14 cellular contexts compared by ENCODE assay signal in the genomic region with DNA sequence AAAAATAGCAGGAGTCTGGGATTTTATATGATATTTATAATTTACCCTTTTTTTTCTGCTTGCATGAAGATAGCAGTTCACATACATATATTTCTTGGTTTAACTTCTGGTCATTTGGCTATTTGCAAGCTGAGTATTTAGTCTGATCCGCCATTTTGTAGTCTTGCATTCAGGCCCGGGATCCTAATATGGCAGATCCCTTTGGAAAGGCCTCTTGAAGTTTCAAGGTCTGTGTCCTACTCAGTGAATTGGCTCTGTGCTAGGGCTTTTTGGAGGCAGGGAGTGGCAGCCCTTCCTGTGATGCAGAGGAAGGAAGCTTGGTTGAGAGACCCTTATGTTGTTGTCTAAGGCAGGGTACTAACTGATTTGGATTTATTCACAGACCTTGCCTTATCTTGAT. TPM values are rescaled to one million over a fixed set of nuclear protein-coding genes. Genes with fewer than 3 reads are reported as not detected.
A peak's percentile ranks its signal among the peaks of the same experiment; 100 is the strongest.
DNase-seq lines count a peak whose midpoint lies in the region; ATAC-seq and TF ChIP-seq lines count a peak whose summit lies in the region.
"Had no signal": no experiment of that assay in that cellular context is flagged by ENCODE, and none has a peak within 500 bp of the region (broad histone marks: within the 10 kb centered on the region; RNA-seq: fewer than 3 reads in every experiment).

No MANE protein-coding gene starts in this region.

- H3K27me3 ChIP-seq in body of pancreas = no peaks in the 10 kb centered on the region
- H3K27me3 ChIP-seq: esophagus squamous epithelium, ovary, stomach had no signal

- H3K36me3 Mint-ChIP-seq in activated CD4-positive, alpha-beta T cell treated with anti-CD3 and anti-CD28 coated beads, Interleukin-2, amount 10 ng/mL, durations not matched to agents 7 days and 5 days (ENCODE audit: low read depth) = peaks cover 30% of the 10 kb centered on the region
- H3K36me3 Mint-ChIP-seq in T-cell (peaks cover 21% of the 10 kb centered on the region), progenitor cell of endocrine pancreas (ENCODE audit: insufficient read depth) (peaks cover 6% of the 10 kb centered on the region)

- H3K9me3 Mint-ChIP-seq in activated CD4-positive, alpha-beta T cell treated with anti-CD3 and anti-CD28 coated beads, Interleukin-2, amount 10 ng/mL, durations not matched to agents 7 days and 5 days = peaks cover 21% of the 10 kb centered on the region
- H3K9me3 Mint-ChIP-seq in T-cell (peaks cover 0 to 7% (median 2%) of the 10 kb centered on the region in 3 donors), progenitor cell of endocrine pancreas (ENCODE audit: low read depth) (no peaks in the 10 kb centered on the region)

- no peak for DNase-seq in activated CD4-positive, alpha-beta T cell treated with anti-CD3 and anti-CD28 coated beads, Interleukin-2, amount 10 ng/mL, durations not matched to agents 7 days and 5 days
- DNase-seq in activated CD4-positive, alpha-beta T cell treated with anti-CD3 and anti-CD28 coated beads, Interleukin-2, amount 50 U/mL, for 48 hours = no peak
- DNase-seq in T-cell (no peak), hepatic stellate cell (ENCODE audit: low spot score) (peak; percentile 1), progenitor cell of endocrine pancreas (ENCODE audit: low spot score, unreplicated experiment) (no peak), body of pancreas (no peak), HuH-7 (ENCODE audit: low spot score) (no peak), EL (no peak)
- DNase-seq: activated CD8-positive, alpha-beta memory T cell treated with anti-CD3 and anti-CD28 coated beads, Interleukin-2, amount 50 U/mL, for 48 hours; esophagus squamous epithelium; kidney; NCI-H2029; ovary; stomach had no signal

- H3K4me3 ChIP-seq in body of pancreas = no peak overlapping the region
- H3K4me3 ChIP-seq: ovary had no signal

- H3K27ac Mint-ChIP-seq in activated CD4-positive, alpha-beta T cell treated with anti-CD3 and anti-CD28 coated beads, Interleukin-2, amount 10 ng/mL, durations not matched to agents 7 days and 5 days = no peak overlapping the region
- no peak overlapping the region for H3K27ac Mint-ChIP-seq in T-cell
- H3K27ac Mint-ChIP-seq in progenitor cell of endocrine pancreas = peak overlapping the region; percentile 90

- WGBS in body of pancreas, 2 donors = 60 to 64% methylated on average over 2 of the region's 2 CpGs

- no peaks in the 10 kb centered on the region for H3K9me3 ChIP-seq in body of pancreas

- intact Hi-C loops in body of pancreas (cut with DNase I) = no loop called here

- peak overlapping the region; percentile 34 for H3K4me3 Mint-ChIP-seq in activated CD4-positive, alpha-beta T cell treated with anti-CD3 and anti-CD28 coated beads, Interleukin-2, amount 10 ng/mL, durations not matched to agents 7 days and 5 days
- H3K4me3 Mint-ChIP-seq in T-cell (peak overlapping the region; percentile 39 to 94 (median 50)), progenitor cell of endocrine pancreas (ENCODE audit: low read depth) (peak overlapping the region; percentile 89)

- no peaks in the 10 kb centered on the region for H3K36me3 ChIP-seq in body of pancreas (replicated peaks in 1 of 2; ENCODE audit: insufficient read depth in 1 of 2, low read depth in 2 of 2)
- H3K36me3 ChIP-seq: ovary had no signal

- H3K27me3 Mint-ChIP-seq in activated CD4-positive, alpha-beta T cell treated with anti-CD3 and anti-CD28 coated beads, Interleukin-2, amount 10 ng/mL, durations not matched to agents 7 days and 5 days = no peaks in the 10 kb centered on the region
- H3K27me3 Mint-ChIP-seq in T-cell (no peaks in the 10 kb centered on the region), progenitor cell of endocrine pancreas (no peaks in the 10 kb centered on the region)

- no peak for TF ChIP-seq POLR2A in body of pancreas (IDR thresholded peaks at IDR 0.05)

- peaks cover 13% of the 10 kb centered on the region for H3K4me1 ChIP-seq in body of pancreas

- CTCF ChIA-PET in activated CD4-positive, alpha-beta T cell treated with anti-CD3 and anti-CD28 coated beads, Interleukin-2, amount 10 ng/mL, durations not matched to agents 7 days and 5 days (lab: Charles Lee) = interaction anchor here (0.6 kb wide), 2 partner anchors 144 to 419 kb away, joined by 3 read pairs; no protein-coding TSS in a partner anchor
- CTCF ChIA-PET in T-cell (lab: Charles Lee) = no interaction called here

- POLR2A ChIA-PET in activated CD4-positive, alpha-beta T cell treated with anti-CD3 and anti-CD28 coated beads, Interleukin-2, amount 10 ng/mL, durations not matched to agents 7 days and 5 days (lab: Charles Lee) = interaction anchor here (0.6 kb wide), 1 partner anchor 159 kb away, joined by 3 read pairs; no protein-coding TSS in a partner anchor
- POLR2A ChIA-PET in T-cell (lab: Charles Lee) = interaction anchor here in 1 of 2 donors (1.0 kb wide), 1 partner anchor 10 kb away, joined by 6 read pairs; no protein-coding TSS in a partner anchor

- ATAC-seq in T-cell (replicated peaks in 1 of 4) = no peak
- ATAC-seq in body of pancreas = no peak

- H3K4me1 Mint-ChIP-seq in activated CD4-positive, alpha-beta T cell treated with anti-CD3 and anti-CD28 coated beads, Interleukin-2, amount 10 ng/mL, durations not matched to agents 7 days and 5 days = peaks cover 17% of the 10 kb centered on the region
- peaks cover 6 to 33% (median 27%) of the 10 kb centered on the region in 3 donors for H3K4me1 Mint-ChIP-seq in T-cell
- H3K4me1 Mint-ChIP-seq in progenitor cell of endocrine pancreas (ENCODE audit: low read depth) = peaks cover 19% of the 10 kb centered on the region

- TF ChIP-seq CTCF in progenitor cell of endocrine pancreas (IDR thresholded peaks at IDR 0.05; ENCODE audit: unreplicated experiment) = no peak
- TF ChIP-seq CTCF in body of pancreas (IDR thresholded peaks at IDR 0.05) = no peak

- no peak overlapping the region for H3K27ac ChIP-seq in body of pancreas
- H3K27ac ChIP-seq: ovary had no signal

RNA-seq across cellular contexts. Expression of gene SNRPN, which starts 2.9 kb away (rescaled TPM):
- total RNA-seq in activated CD4-positive, alpha-beta T cell treated with anti-CD3 and anti-CD28 coated beads, Interleukin-2, amount 10 ng/mL, durations not matched to agents 7 days and 5 days = 10 to 100 TPM; 50.7 to 54.6 TPM
- total RNA-seq in T-cell (100 to 1,000 TPM; 111 to 124 (median 120) TPM), progenitor cell of endocrine pancreas (146 and 148 TPM in 2 replicates), body of pancreas (100 to 1,000 TPM in 1 of 2 donors, 10 to 100 TPM in 1; 96.2 to 113 TPM)

RNA-seq across cellular contexts. Expression of gene SNURF, which starts 2.9 kb away (rescaled TPM):
- 10 to 100 TPM in 1 of 2 experiments, 1 to 10 TPM in 1; 7.3 to 16.3 TPM for total RNA-seq in activated CD4-positive, alpha-beta T cell treated with anti-CD3 and anti-CD28 coated beads, Interleukin-2, amount 10 ng/mL, durations not matched to agents 7 days and 5 days
- 10 to 100 TPM; 15.6 to 42.8 (median 30.2) TPM for total RNA-seq in T-cell
- total RNA-seq in progenitor cell of endocrine pancreas = 16.9 and 19.8 TPM in 2 replicates
- total RNA-seq in body of pancreas = 1 to 10 TPM; 1.6 to 9.9 TPM

Comparison
In these comparisons a context has a peak if more than half of its experiments do, and no peak if none do; other contexts are left out.
1. H3K4me3 Mint-ChIP-seq: peak in every context shown above with its lines; median percentile 89 in progenitor cell of endocrine pancreas; 50 in T-cell; 34 in activated CD4-positive, alpha-beta T cell treated with anti-CD3 and anti-CD28 coated beads, Interleukin-2, amount 10 ng/mL, durations not matched to agents 7 days and 5 days.